ENCODE assay signal across 1 cellular context in genomic region chr17:36486204-36487194, GRCh38.
TF ChIP-seq lines count a peak whose summit lies in the region.

ZNHIT3 (plus strand) TSS chr17:36486681; CDS start chr17:36486700, 19 bp downstream.

TF ChIP-seq in HepG2, 621 proteins besides CTCF, POLR2A, EP300 and RAD21 (continued from another document and continues in another):
- TF ChIP-seq TAF1 (CRISPR knock-in tag; IDR thresholded peaks at IDR 0.05) (peak; percentile 81), BHLHE40 (IDR thresholded peaks at IDR 0.05; ENCODE audit: low read length) (peak; percentile 35), SNAI1 (CRISPR knock-in tag; IDR thresholded peaks at IDR 0.05; ENCODE audit: borderline replicate concordance) (0 out of 2 replicates have a peak, but pooled peaks have one; percentile 23), GABPA (IDR thresholded peaks at IDR 0.05; ENCODE audit: low read depth, low read length) (peak; percentile 51), GABPA (CRISPR knock-in tag; IDR thresholded peaks at IDR 0.05; ENCODE audit: low read depth) (peak; percentile 85), ARNTL (CRISPR knock-in tag; IDR thresholded peaks at IDR 0.05) (0 out of 2 replicates have a peak, but pooled peaks have one; percentile 36), CSRNP2 (CRISPR knock-in tag; conservative IDR thresholded peaks at IDR 0.05; ENCODE audit: low read depth) (no peak), DMAP1 (CRISPR knock-in tag; IDR thresholded peaks at IDR 0.05) (peak; percentile 76), BCL3 (CRISPR knock-in tag; IDR thresholded peaks at IDR 0.05) (peak; percentile 60; the same call in 1 of the 2 replicates), TP53 (CRISPR knock-in tag; conservative IDR thresholded peaks at IDR 0.05) (no peak), MXI1 (IDR thresholded peaks at IDR 0.05; ENCODE audit: borderline replicate concordance, low read depth, low read length) (peak; percentile 75; the same call in 1 of the 3 replicates), MTA1 (CRISPR knock-in tag; IDR thresholded peaks at IDR 0.05; ENCODE audit: borderline replicate concordance) (no peak), SP4 (CRISPR knock-in tag; IDR thresholded peaks at IDR 0.05) (peak; percentile 91), ZNF567 (CRISPR knock-in tag; IDR thresholded peaks at IDR 0.05; ENCODE audit: borderline replicate concordance) (no peak), ZSCAN9 (CRISPR knock-in tag; IDR thresholded peaks at IDR 0.05; ENCODE audit: borderline replicate concordance) (peak; percentile 80; the same call in 1 of the 2 replicates), SAFB2 (CRISPR knock-in tag; IDR thresholded peaks at IDR 0.05; ENCODE audit: borderline replicate concordance, low read depth) (peak; percentile 81; the same call in 1 of the 2 replicates), E2F2 (CRISPR knock-in tag; IDR thresholded peaks at IDR 0.05; ENCODE audit: borderline replicate concordance) (no peak), EEA1 (CRISPR knock-in tag; IDR thresholded peaks at IDR 0.05; ENCODE audit: borderline replicate concordance) (peak; percentile 80; the same call in 1 of the 2 replicates), ZNF589 (CRISPR knock-in tag; conservative IDR thresholded peaks at IDR 0.05) (0 out of 2 replicates have a peak, but pooled peaks have one; percentile 24), ZNF800 (CRISPR knock-in tag; IDR thresholded peaks at IDR 0.05) (no peak), SMC3 (IDR thresholded peaks at IDR 0.05; ENCODE audit: low read length) (no peak), ELF4 (CRISPR knock-in tag; IDR thresholded peaks at IDR 0.05; ENCODE audit: borderline replicate concordance) (no peak), ARID3A (IDR thresholded peaks at IDR 0.05; ENCODE audit: low read depth, low read length) (peak; percentile 53; the same call in 1 of the 2 replicates), IRF2 (CRISPR knock-in tag; IDR thresholded peaks at IDR 0.05) (peak; percentile 85), ZNF597 (CRISPR knock-in tag; IDR thresholded peaks at IDR 0.05) (no peak), ZNF446 (CRISPR knock-in tag; IDR thresholded peaks at IDR 0.05) (0 out of 2 replicates have a peak, but pooled peaks have one; percentile 77), MAZ (IDR thresholded peaks at IDR 0.05; ENCODE audit: borderline replicate concordance, low read depth, low read length) (no peak), MAZ (CRISPR knock-in tag; IDR thresholded peaks at IDR 0.05; ENCODE audit: low read depth) (peak; percentile 45; the same call in 1 of the 2 replicates), ZBTB37 (CRISPR knock-in tag; IDR thresholded peaks at IDR 0.05) (no peak), REST (IDR thresholded peaks at IDR 0.05; ENCODE audit: borderline replicate concordance in 1 of 2, low read depth in 1 of 2, low read length in 2 of 2) (0 out of 4 replicates have a peak, but pooled peaks of 1 of the 2 experiments have one; percentile 20), ZNF629 (CRISPR knock-in tag; conservative IDR thresholded peaks at IDR 0.05) (no peak), ZXDC (CRISPR knock-in tag; IDR thresholded peaks at IDR 0.05) (no peak), ERF (CRISPR knock-in tag; IDR thresholded peaks at IDR 0.05) (peak; percentile 68; the same call in 1 of the 2 replicates), ZNF292 (CRISPR knock-in tag; IDR thresholded peaks at IDR 0.05; ENCODE audit: borderline replicate concordance, low read depth) (peak; percentile 47; the same call in 1 of the 2 replicates), FOSL2 (CRISPR knock-in tag; IDR thresholded peaks at IDR 0.05) (peak; percentile 49), TFDP2 (CRISPR knock-in tag; IDR thresholded peaks at IDR 0.05) (peak; percentile 74), SRF (IDR thresholded peaks at IDR 0.05; ENCODE audit: low read depth, low read length) (peak; percentile 98), SIN3B (IDR thresholded peaks at IDR 0.05; ENCODE audit: low read length) (peak; percentile 70; the same call in 1 of the 2 replicates), ZNF777 (CRISPR knock-in tag; IDR thresholded peaks at IDR 0.05) (peak; percentile 56; the same call in 1 of the 2 replicates), SPEN (CRISPR knock-in tag; IDR thresholded peaks at IDR 0.05; ENCODE audit: low read depth) (peak; percentile 74), ZNF34 (CRISPR knock-in tag; IDR thresholded peaks at IDR 0.05; ENCODE audit: borderline replicate concordance) (no peak), RBFOX2 (IDR thresholded peaks at IDR 0.05; ENCODE audit: low read depth, low read length) (peak; percentile 88), KAT8 (CRISPR knock-in tag; IDR thresholded peaks at IDR 0.05) (peak; percentile 91), ETV5 (CRISPR knock-in tag; IDR thresholded peaks at IDR 0.05; ENCODE audit: borderline replicate concordance) (peak; percentile 29), ZNF605 (CRISPR knock-in tag; IDR thresholded peaks at IDR 0.05) (peak; percentile 50; the same call in 1 of the 2 replicates)
